ENCODE assay signal across 28 cellular contexts in genomic region chrX:109939498-109939897, GRCh38.
"Had no signal": no experiment of that assay in that cellular context is flagged by ENCODE, and none has a peak within 500 bp of the region (broad histone marks: within the 10 kb centered on the region; RNA-seq: fewer than 3 reads in every experiment).

No MANE protein-coding gene starts in this region.

- H3K4me3 ChIP-seq: ascending aorta, cardiac muscle cell had no signal

- H3K27me3 Mint-ChIP-seq: activated CD8-positive, alpha-beta T cell treated with anti-CD3 and anti-CD28 coated beads for 36 hours; activated naive CD4-positive, alpha-beta T cell treated with anti-CD3 and anti-CD28 coated beads, Interleukin-2, amount 50 U/mL, for 24 hours; activated naive CD8-positive, alpha-beta T cell treated with anti-CD3 and anti-CD28 coated beads, Interleukin-2, amount 10 ng/mL, durations not matched to agents 7 days and 5 days had no signal

- H3K27ac Mint-ChIP-seq: activated CD4-positive, alpha-beta T cell treated with anti-CD3 and anti-CD28 coated beads, Interleukin-2, amount 10 ng/mL, durations not matched to agents 24 days and 14 days; activated CD8-positive, alpha-beta T cell treated with anti-CD3 and anti-CD28 coated beads for 36 hours; activated naive CD4-positive, alpha-beta T cell treated with anti-CD3 and anti-CD28 coated beads, Interleukin-2, amount 50 U/mL, for 24 hours; activated naive CD8-positive, alpha-beta T cell treated with anti-CD3 and anti-CD28 coated beads, Interleukin-2, amount 10 ng/mL, durations not matched to agents 7 days and 5 days; activated T-helper 2 cell treated with anti-CD3 and anti-CD28 coated beads, Interferon-gamma antibody, Interleukin-2, Interleukin-4, amounts not matched to agents 10 μg/mL and 5 μg/mL and 100 μg/mL, durations not matched to agents 14 hours and 24 hours and 36 hours had no signal

- H3K9me3 Mint-ChIP-seq: activated CD4-positive, alpha-beta T cell treated with anti-CD3 and anti-CD28 coated beads, Interleukin-2, amount 10 ng/mL, durations not matched to agents 24 days and 14 days; activated CD8-positive, alpha-beta T cell treated with anti-CD3 and anti-CD28 coated beads for 36 hours; activated naive CD4-positive, alpha-beta T cell treated with anti-CD3 and anti-CD28 coated beads, Interleukin-2, amount 50 U/mL, for 24 hours; activated naive CD8-positive, alpha-beta T cell treated with anti-CD3 and anti-CD28 coated beads, Interleukin-2, amount 10 ng/mL, durations not matched to agents 7 days and 5 days; activated T-helper 2 cell treated with anti-CD3 and anti-CD28 coated beads, Interferon-gamma antibody, Interleukin-2, Interleukin-4, amounts not matched to agents 10 μg/mL and 5 μg/mL and 100 μg/mL, durations not matched to agents 14 hours and 24 hours and 36 hours had no signal

- H3K4me1 Mint-ChIP-seq: activated CD4-positive, alpha-beta T cell treated with anti-CD3 and anti-CD28 coated beads, Interleukin-2, amount 10 ng/mL, durations not matched to agents 24 days and 14 days; activated naive CD4-positive, alpha-beta T cell treated with anti-CD3 and anti-CD28 coated beads, Interleukin-2, amount 50 U/mL, for 24 hours had no signal

- H3K27ac ChIP-seq: ascending aorta, cardiac muscle cell had no signal

- H3K4me3 Mint-ChIP-seq: activated CD4-positive, alpha-beta T cell treated with anti-CD3 and anti-CD28 coated beads, Interleukin-2, amount 10 ng/mL, durations not matched to agents 24 days and 14 days; activated CD8-positive, alpha-beta T cell treated with anti-CD3 and anti-CD28 coated beads for 36 hours; activated naive CD4-positive, alpha-beta T cell treated with anti-CD3 and anti-CD28 coated beads, Interleukin-2, amount 50 U/mL, for 24 hours; activated naive CD8-positive, alpha-beta T cell treated with anti-CD3 and anti-CD28 coated beads, Interleukin-2, amount 10 ng/mL, durations not matched to agents 7 days and 5 days had no signal

- DNase-seq: activated CD4-positive, alpha-beta T cell treated with anti-CD3 and anti-CD28 coated beads, Interleukin-2, amount 10 ng/mL, durations not matched to agents 24 days and 14 days; activated CD4-positive, alpha-beta T cell treated with anti-CD3 and anti-CD28 coated beads, Interleukin-2, amount 50 U/mL, for 4 hours; activated CD8-positive, alpha-beta T cell treated with anti-CD3 and anti-CD28 coated beads for 36 hours; activated gamma-delta T cell; activated naive CD4-positive, alpha-beta T cell treated with Interleukin-2 at 50 U/mL for 16 hours; activated naive CD8-positive, alpha-beta T cell treated with anti-CD3 and anti-CD28 coated beads, Interleukin-2, amount 10 ng/mL, durations not matched to agents 7 days and 5 days; activated T-cell treated with anti-CD3 and anti-CD28 coated beads, Interleukin-2, amount 50 U/mL, for 1 hour; amygdala; Karpas-422; KBM-7; NCI-H1092 treated with DMSO at 0.1 percent for 48 hours; NCI-H1417; NCI-H146; NCI-H187; NCI-H2029 treated with DMSO at 0.1 percent for 48 hours; NCI-H2107; NCI-H2171; NCI-H510A; NCI-H526; NCI-H748 treated with DMSO at 0.1 percent for 48 hours; OCI-M1; Right ventricle myocardium superior; SW 1271; T1000 had no signal

- H3K27me3 ChIP-seq: ascending aorta, cardiac muscle cell had no signal

- H3K36me3 Mint-ChIP-seq: activated naive CD4-positive, alpha-beta T cell treated with anti-CD3 and anti-CD28 coated beads, Interleukin-2, amount 50 U/mL, for 24 hours; activated naive CD8-positive, alpha-beta T cell treated with anti-CD3 and anti-CD28 coated beads, Interleukin-2, amount 10 ng/mL, durations not matched to agents 7 days and 5 days had no signal

- H3K4me1 ChIP-seq: ascending aorta had no signal

- H3K36me3 ChIP-seq: ascending aorta, cardiac muscle cell had no signal

- ATAC-seq: activated CD8-positive, alpha-beta T cell treated with anti-CD3 and anti-CD28 coated beads for 36 hours had no signal

- H3K9me3 ChIP-seq: ascending aorta had no signal
